Comparison of ENCODE assay signal across 8 cellular contexts in genomic region chr21:46457801-46458314, GRCh38. TPM values are rescaled to one million over a fixed set of nuclear protein-coding genes. Genes with fewer than 3 reads are reported as not detected.
DNase-seq lines count a peak whose midpoint lies in the region; ATAC-seq and TF ChIP-seq lines count a peak whose summit lies in the region.

No MANE protein-coding gene starts in this region.

- no peaks in the 10 kb centered on the region for H3K9me3 Mint-ChIP-seq in stimulated activated effector memory CD8-positive, alpha-beta T cell treated with anti-CD3 and anti-CD28 coated beads, Interleukin-12 subunit alpha, Interleukin-12 subunit beta, amount 100 ng/mL, for 72 hours

- peak overlapping the region; percentile 88 for H3K4me3 Mint-ChIP-seq in stimulated activated effector memory CD8-positive, alpha-beta T cell treated with anti-CD3 and anti-CD28 coated beads, Interleukin-12 subunit alpha, Interleukin-12 subunit beta, amount 100 ng/mL, for 72 hours

- no peaks in the 10 kb centered on the region for H3K36me3 ChIP-seq in liver (ENCODE audit: control insufficient read depth in 4 of 4, insufficient read depth in 3 of 4, low read depth in 1 of 4, low read length in 3 of 4)

- peaks cover 2 to 21% (median 16%) of the 10 kb centered on the region in 4 donors for H3K4me1 ChIP-seq in liver (ENCODE audit: control insufficient read depth in 4 of 4, insufficient read depth in 4 of 4, low read length in 3 of 4)

- in situ Hi-C loops in GM13977 (cut with MboI; ENCODE audit: low pct_unique_long_range_greater_than_20kb, low sequenced_read_pairs, unreplicated experiment), result loop anchor here (5.0 kb wide), 1 partner anchor 51 kb away; no protein-coding TSS in a partner anchor

- no peaks in the 10 kb centered on the region for H3K9me3 ChIP-seq in liver (ENCODE audit: control insufficient read depth in 4 of 4, low read length in 3 of 4)

- H3K4me3 ChIP-seq in choroid plexus epithelial cell (ENCODE audit: low read depth, low read length), result peak overlapping the region; percentile 79
- peak overlapping the region; percentile 70 to 95 (median 73) for H3K4me3 ChIP-seq in liver (ENCODE audit: low read depth in 1 of 3, low read length in 3 of 3)

- ATAC-seq in GM19372 (IDR thresholded peaks at IDR 0.05; ENCODE audit: low read depth, unreplicated experiment) (peak; percentile 20), HG03432 (IDR thresholded peaks at IDR 0.05; ENCODE audit: unreplicated experiment) (peak; percentile 26)
- peak; percentile 55 for ATAC-seq in stimulated activated effector memory CD8-positive, alpha-beta T cell treated with anti-CD3 and anti-CD28 coated beads, Interleukin-12 subunit alpha, Interleukin-12 subunit beta, amount 100 ng/mL, for 72 hours

- H3K36me3 Mint-ChIP-seq in stimulated activated effector memory CD8-positive, alpha-beta T cell treated with anti-CD3 and anti-CD28 coated beads, Interleukin-12 subunit alpha, Interleukin-12 subunit beta, amount 100 ng/mL, for 72 hours, result peaks cover 31% of the 10 kb centered on the region

- DNase-seq in CMK (ENCODE audit: low read depth), result peak; percentile 84
- peak; percentile 36 for DNase-seq in SKM-1 (lab: John Stamatoyannopoulos, UW; ENCODE audit: unreplicated experiment)
- peak; percentile 70 for DNase-seq in choroid plexus epithelial cell (ENCODE audit: low read depth)
- no peak for DNase-seq in stimulated activated effector memory CD8-positive, alpha-beta T cell treated with anti-CD3 and anti-CD28 coated beads, Interleukin-12 subunit alpha, Interleukin-12 subunit beta, amount 100 ng/mL, for 72 hours (ENCODE audit: low spot score in 2 of 2)
- DNase-seq in GM13977 (ENCODE audit: low spot score), result no peak

- TF ChIP-seq CTCF in choroid plexus epithelial cell (conservative IDR thresholded peaks at IDR 0.05; ENCODE audit: low read depth, low read length) (no peak), liver (IDR thresholded peaks at IDR 0.05; ENCODE audit: low read depth, low read length, missing input control) (no peak), GM13977 (IDR thresholded peaks at IDR 0.05; ENCODE audit: extremely low read depth, insufficient read depth, missing control alignments) (no peak)

- peaks cover 39% of the 10 kb centered on the region for H3K4me1 Mint-ChIP-seq in stimulated activated effector memory CD8-positive, alpha-beta T cell treated with anti-CD3 and anti-CD28 coated beads, Interleukin-12 subunit alpha, Interleukin-12 subunit beta, amount 100 ng/mL, for 72 hours

- no peaks in the 10 kb centered on the region for H3K27me3 ChIP-seq in liver (ENCODE audit: control insufficient read depth in 4 of 4, insufficient read depth in 4 of 4, low read length in 3 of 4)

- no peak for TF ChIP-seq RAD21 in liver (IDR thresholded peaks at IDR 0.05)

- peak overlapping the region; percentile 96 for H3K27ac Mint-ChIP-seq in stimulated activated effector memory CD8-positive, alpha-beta T cell treated with anti-CD3 and anti-CD28 coated beads, Interleukin-12 subunit alpha, Interleukin-12 subunit beta, amount 100 ng/mL, for 72 hours

- H3K27ac ChIP-seq in liver (ENCODE audit: low read depth in 1 of 2, low read length in 2 of 2), result peak overlapping the region; percentile 89 to 91

- peak overlapping the region; percentile 89 to 90 for H3K9ac ChIP-seq in liver (ENCODE audit: low read depth in 1 of 2, low read length in 2 of 2)

- WGBS in liver, result 2% methylated on average over 30 of the region's 30 CpGs

TF ChIP-seq in liver, 16 proteins besides CTCF, POLR2A, EP300 and RAD21:
- no peak for TF ChIP-seq ZBTB33 (IDR thresholded peaks at IDR 0.05)
- TF ChIP-seq FOXA2 (IDR thresholded peaks at IDR 0.05), result no peak
- no peak for TF ChIP-seq REST (IDR thresholded peaks at IDR 0.05)

RNA-seq across cellular contexts. Expression of gene DIP2A, which starts 0.8 kb away (rescaled TPM):
- total RNA-seq in liver, result 10 to 100 TPM in 1 of 2 donors, 1 to 10 TPM in 1; 9.6 to 21.7 TPM
- 1 to 10 TPM; 3.8 to 5.3 TPM for polyA plus RNA-seq in liver

Comparison
In these comparisons a context has a peak if more than half of its experiments do, and no peak if none do; other contexts are left out.
1. DNase-seq: peak in CMK (single experiment), SKM-1 (single experiment) and choroid plexus epithelial cell (single experiment); none in stimulated activated effector memory CD8-positive, alpha-beta T cell treated with anti-CD3 and anti-CD28 coated beads, Interleukin-12 subunit alpha, Interleukin-12 subunit beta, amount 100 ng/mL, for 72 hours (0 of 2) and GM13977 (single experiment).
2. Peak in every context shown above with its lines, with median percentiles within 50 percentile points of each other: ATAC-seq.